ENCODE assay signal across 10 cellular contexts in genomic region chr5:151063136-151063544, GRCh38. TPM values are rescaled to one million over a fixed set of nuclear protein-coding genes. Genes with fewer than 3 reads are reported as not detected.
DNase-seq lines count a peak whose midpoint lies in the region; ATAC-seq, FAIRE-seq and TF ChIP-seq lines count a peak whose summit lies in the region.
"Had no signal": no experiment of that assay in that cellular context is flagged by ENCODE, and none has a peak within 500 bp of the region (broad histone marks: within the 10 kb centered on the region; RNA-seq: fewer than 3 reads in every experiment).

No MANE protein-coding gene starts in this region.

- CTCF ChIA-PET in A549 (lab: Yijun Ruan, JAX) = interaction anchor here (0.9 to 13.2 kb wide), 7 partner anchors 12 to 379 kb away, joined by 3 to 153 read pairs (median 3); no protein-coding TSS in a partner anchor
- CTCF ChIA-PET in activated naive CD4-positive, alpha-beta T cell treated with anti-CD3 and anti-CD28 coated beads, Interleukin-2, amount 10 ng/mL, durations not matched to agents 7 days and 5 days (lab: Charles Lee) = interaction anchor here (2.2 kb wide), 1 partner anchor 52 kb away, joined by 8 read pairs; no protein-coding TSS in a partner anchor

- no peaks in the 10 kb centered on the region for H3K9me3 ChIP-seq in A549
- no peaks in the 10 kb centered on the region for H3K9me3 ChIP-seq in Karpas-422 (ENCODE audit: low read length)
- H3K9me3 ChIP-seq in body of pancreas = no peaks in the 10 kb centered on the region

- H3K36me3 ChIP-seq in Karpas-422 (ENCODE audit: insufficient read depth, low read length) = peaks cover 37% of the 10 kb centered on the region
- peaks cover 3 to 7% of the 10 kb centered on the region in 2 donors for H3K36me3 ChIP-seq in body of pancreas (replicated peaks in 1 of 2; ENCODE audit: insufficient read depth in 1 of 2, low read depth in 2 of 2)

- no peak overlapping the region for H3K27ac Mint-ChIP-seq in activated naive CD4-positive, alpha-beta T cell treated with anti-CD3 and anti-CD28 coated beads, Interleukin-2, amount 10 ng/mL, durations not matched to agents 7 days and 5 days

- H3K9ac ChIP-seq in Karpas-422 (ENCODE audit: low read length) = peak overlapping the region; percentile 20; the same call in 1 of the 2 replicates

- peak; percentile 56 to 76 for ATAC-seq in A549
- ATAC-seq in body of pancreas = peak; percentile 75
- ATAC-seq in GM19395 (IDR thresholded peaks at IDR 0.05; ENCODE audit: unreplicated experiment) = no peak

- peaks cover 60% of the 10 kb centered on the region for H3K4me1 ChIP-seq in A549
- peaks cover 100% of the 10 kb centered on the region for H3K4me1 ChIP-seq in Karpas-422 (ENCODE audit: low read length)
- H3K4me1 ChIP-seq in body of pancreas = peaks cover 43% of the 10 kb centered on the region

- TF ChIP-seq POLR2A in A549 (IDR thresholded peaks at IDR 0.05; ENCODE audit: low read length) (no peak), body of pancreas (IDR thresholded peaks at IDR 0.05) (no peak)

- no peak; a peak in 1 of 5 replicates for TF ChIP-seq EP300 in A549 (IDR thresholded peaks at IDR 0.05)

- peaks cover 4% of the 10 kb centered on the region for H3K27me3 Mint-ChIP-seq in activated naive CD4-positive, alpha-beta T cell treated with anti-CD3 and anti-CD28 coated beads, Interleukin-2, amount 10 ng/mL, durations not matched to agents 7 days and 5 days

- peaks cover 11% of the 10 kb centered on the region; the same call in 1 of the 2 replicates for H4K20me1 ChIP-seq in Karpas-422 (ENCODE audit: insufficient read depth, low read depth, low read length)

- H3K79me2 ChIP-seq in Karpas-422 (ENCODE audit: low read length) = peaks cover 52% of the 10 kb centered on the region

- peak; percentile 76 to 82 for DNase-seq in A549 (ENCODE audit: low read depth in 1 of 2, low spot score in 1 of 2)
- no peak for DNase-seq in Karpas-422
- DNase-seq in body of pancreas = peak; percentile 43 to 63 (median 55)
- DNase-seq in lung microvascular endothelial cell (ENCODE audit: low read depth in 2 of 2) = peak; percentile 40 to 83
- no peak for DNase-seq in NCI-H2227 treated with DMSO at 0.1 percent for 48 hours (lab: John Stamatoyannopoulos, UW)
- no peak for DNase-seq in GM19240 (ENCODE audit: insufficient read length, low spot score)
- DNase-seq in activated naive CD4-positive, alpha-beta T cell treated with anti-CD3 and anti-CD28 coated beads, Interleukin-2, amount 10 ng/mL, durations not matched to agents 7 days and 5 days = no peak

- no peak for TF ChIP-seq RAD21 in A549 (conservative IDR thresholded peaks at IDR 0.05 in 1 of 2, IDR thresholded peaks at IDR 0.05 in 1 of 2)

- peaks cover 41% of the 10 kb centered on the region for H3K4me1 Mint-ChIP-seq in activated naive CD4-positive, alpha-beta T cell treated with anti-CD3 and anti-CD28 coated beads, Interleukin-2, amount 10 ng/mL, durations not matched to agents 7 days and 5 days

- no peaks in the 10 kb centered on the region for H3K9me2 ChIP-seq in Karpas-422 (replicated peaks; ENCODE audit: insufficient read depth, low read length)

- H3K27me3 ChIP-seq in Karpas-422 (ENCODE audit: low read length) = no peaks in the 10 kb centered on the region
- H3K27me3 ChIP-seq in body of pancreas = no peaks in the 10 kb centered on the region

- H3K4me3 Mint-ChIP-seq in activated naive CD4-positive, alpha-beta T cell treated with anti-CD3 and anti-CD28 coated beads, Interleukin-2, amount 10 ng/mL, durations not matched to agents 7 days and 5 days = no peak overlapping the region

- peaks cover 53% of the 10 kb centered on the region for H3K36me3 Mint-ChIP-seq in activated naive CD4-positive, alpha-beta T cell treated with anti-CD3 and anti-CD28 coated beads, Interleukin-2, amount 10 ng/mL, durations not matched to agents 7 days and 5 days

- no peaks in the 10 kb centered on the region for H3K9me3 Mint-ChIP-seq in activated naive CD4-positive, alpha-beta T cell treated with anti-CD3 and anti-CD28 coated beads, Interleukin-2, amount 10 ng/mL, durations not matched to agents 7 days and 5 days

- WGBS in A549 (ENCODE audit: missing lambda C conversion rate) = 44% methylated on average over 5 of the region's 5 CpGs
- 28 to 42% methylated on average over 5 of the region's 5 CpGs for WGBS in body of pancreas, 2 donors

- H3K27ac ChIP-seq in A549 = peak overlapping the region; percentile 68 to 81
- peak overlapping the region; percentile 96 for H3K27ac ChIP-seq in Karpas-422 (ENCODE audit: low read length)
- peak overlapping the region; percentile 26 to 70 (median 50) for H3K27ac ChIP-seq in body of pancreas
- H3K27ac ChIP-seq: epithelial cell of prostate had no signal

- intact Hi-C loops in body of pancreas (cut with DNase I) = no loop called here

- H2AFZ ChIP-seq in Karpas-422 (ENCODE audit: low read length) = no peak overlapping the region

- H3K4me3 ChIP-seq in A549 (no peak overlapping the region), Karpas-422 (ENCODE audit: low read length) (no peak overlapping the region), body of pancreas (no peak overlapping the region)

- peak; percentile 43 for FAIRE-seq in A549 (lab: Jason Lieb, UNC)
- FAIRE-seq: G401.6 had no signal

- no peak for TF ChIP-seq CTCF in A549 (IDR thresholded peaks at IDR 0.05)
- TF ChIP-seq CTCF in body of pancreas (IDR thresholded peaks at IDR 0.05) = no peak

- POLR2A ChIA-PET in A549 (lab: Yijun Ruan, JAX) = interaction anchor here (1.0 to 1.5 kb wide), 2 partner anchors 18 to 20 kb away, joined by 3 to 4 read pairs; no protein-coding TSS in a partner anchor

- H3K4me2 ChIP-seq in A549 = peak overlapping the region; percentile 62
- H3K4me2 ChIP-seq in Karpas-422 (ENCODE audit: low read depth, low read length, poor library complexity, severe bottlenecking) = peak overlapping the region; percentile 7

TF ChIP-seq in A549, 52 proteins besides CTCF, POLR2A, EP300 and RAD21:
- peak; percentile 75 for TF ChIP-seq JUNB (IDR thresholded peaks at IDR 0.05)
- no peak for TF ChIP-seq SMC3 (IDR thresholded peaks at IDR 0.05)
- no peak for TF ChIP-seq FOSB (CRISPR knock-in tag; IDR thresholded peaks at IDR 0.05)
- TF ChIP-seq NFE2L2 (conservative IDR thresholded peaks at IDR 0.05; ENCODE audit: low read length) = peak; percentile 76
- peak; percentile 97 for TF ChIP-seq MAFK (IDR thresholded peaks at IDR 0.05; ENCODE audit: partially characterized antibody)
- TF ChIP-seq GATA3 (IDR thresholded peaks at IDR 0.05; ENCODE audit: borderline replicate concordance) = peak; percentile 66; the same call in 1 of the 2 replicates
- peak in 1 of 2 experiments; percentile 49; a peak in 2 of 5 replicates for TF ChIP-seq JUN (IDR thresholded peaks at IDR 0.05)
- no peak for TF ChIP-seq HOXA7 (CRISPR knock-in tag; IDR thresholded peaks at IDR 0.05)
- no peak for TF ChIP-seq HEYL (CRISPR knock-in tag; IDR thresholded peaks at IDR 0.05)
- TF ChIP-seq ZSCAN20 (CRISPR knock-in tag; IDR thresholded peaks at IDR 0.05) = no peak
- TF ChIP-seq FOSL2 (IDR thresholded peaks at IDR 0.05) = peak; percentile 75
- TF ChIP-seq FOSL2 (CRISPR knock-in tag; IDR thresholded peaks at IDR 0.05) = peak; percentile 86
TF ChIP-seq in A549: peak in this region for 6.

RNA-seq across cellular contexts. Expression of gene TNIP1, which starts 17.7 kb away (rescaled TPM):
- polyA plus RNA-seq in A549 (2011; rRNA removed) = 43.4 and 48.4 TPM in 2 replicates
- 52.4 and 56.8 TPM in 2 replicates for polyA plus RNA-seq in A549 (2012; cell fraction: cytosol; rRNA removed)
- polyA plus RNA-seq in A549 (2012; cell fraction: nucleus; rRNA removed) = 55.4 and 64.7 TPM in 2 replicates
- 53.4 to 68.2 TPM (median 55.8 TPM) in 3 replicates for polyA plus RNA-seq in A549 (2017; fragmentation: RNase III; extraction: RNeasy Plus Mini Kit Qiagen cat#74134 plus additional on column Dnase treatment)
- polyA minus RNA-seq in A549 (2011; rRNA and poly(A)+ RNA removed) = 77.5 and 77.6 TPM in 2 replicates
- 106 and 205 TPM in 2 replicates for total RNA-seq in Karpas-422 (2014; rRNA removed; shearing (Covaris generic); ENCODE audit: low replicate concordance)
- total RNA-seq in body of pancreas = 100 to 1,000 TPM in 1 of 2 donors, 10 to 100 TPM in 1; 89.3 to 111 TPM
- 60.8 and 77.6 TPM in 2 replicates for total RNA-seq in lung microvascular endothelial cell

RNA-seq across cellular contexts. Expression of gene GPX3, which starts 42.7 kb away (rescaled TPM):
- polyA plus RNA-seq in A549 (2011; rRNA removed) = 26.4 and 34.8 TPM in 2 replicates
- 22.2 and 24.6 TPM in 2 replicates for polyA plus RNA-seq in A549 (2012; cell fraction: cytosol; rRNA removed)
- polyA plus RNA-seq in A549 (2012; cell fraction: nucleus; rRNA removed) = 9.0 and 10.4 TPM in 2 replicates
- polyA plus RNA-seq in A549 (2017; fragmentation: RNase III; extraction: RNeasy Plus Mini Kit Qiagen cat#74134 plus additional on column Dnase treatment) = 13.6 to 16.8 TPM (median 16.2 TPM) in 3 replicates
- 29.1 and 40.9 TPM in 2 replicates for polyA minus RNA-seq in A549 (2011; rRNA and poly(A)+ RNA removed)
- not detected in 2 replicates for total RNA-seq in Karpas-422 (2014; rRNA removed; shearing (Covaris generic); ENCODE audit: low replicate concordance)
- total RNA-seq in body of pancreas = 1,000 to 10,000 TPM in 1 of 2 donors, 100 to 1,000 TPM in 1; 686 to 1,482 TPM
- total RNA-seq in lung microvascular endothelial cell = 5.0 and 6.3 TPM in 2 replicates

Comparison
In these comparisons a context has a peak if more than half of its experiments do, and no peak if none do; other contexts are left out.
1. DNase-seq: peak in A549 (2 of 2), body of pancreas (4 of 4) and lung microvascular endothelial cell (2 of 2); none in Karpas-422 (single experiment), NCI-H2227 treated with DMSO at 0.1 percent for 48 hours (single experiment), GM19240 (single experiment) and activated naive CD4-positive, alpha-beta T cell treated with anti-CD3 and anti-CD28 coated beads, Interleukin-2, amount 10 ng/mL, durations not matched to agents 7 days and 5 days (single experiment).
2. RNA of gene GPX3, which starts 42.7 kb away (total RNA-seq): 686 to 1,482 TPM in body of pancreas; 5.0 to 6.3 TPM in lung microvascular endothelial cell and not detected in Karpas-422; every median in the first group is over 10 times any median in the second.
3. Peak in every context shown above with its lines, with median percentiles within 50 percentile points of each other: H3K27ac ChIP-seq.